ENCODE assay signal across 1 cellular context in genomic region chr4:118350961-118351360, GRCh38.
TF ChIP-seq lines count a peak whose summit lies in the region.

No MANE protein-coding gene starts in this region.

TF ChIP-seq in IMR-90, 13 proteins besides CTCF, POLR2A, EP300 and RAD21:
- TF ChIP-seq RFX5 (IDR thresholded peaks at IDR 0.05; ENCODE audit: low read depth, low read length) (no peak), ELK1 (IDR thresholded peaks at IDR 0.05; ENCODE audit: borderline replicate concordance, low read depth, low read length) (no peak), MXI1 (IDR thresholded peaks at IDR 0.05; ENCODE audit: borderline replicate concordance, low read depth, low read length) (no peak), RCOR1 (IDR thresholded peaks at IDR 0.05; ENCODE audit: insufficient replicate concordance, low read length) (no peak), CEBPB (IDR thresholded peaks at IDR 0.05; ENCODE audit: low read depth, low read length) (no peak), BHLHE40 (IDR thresholded peaks at IDR 0.05; ENCODE audit: low read depth, low read length) (no peak)
